Comparison of ENCODE assay signal across 8 cellular contexts in the genomic region with DNA sequence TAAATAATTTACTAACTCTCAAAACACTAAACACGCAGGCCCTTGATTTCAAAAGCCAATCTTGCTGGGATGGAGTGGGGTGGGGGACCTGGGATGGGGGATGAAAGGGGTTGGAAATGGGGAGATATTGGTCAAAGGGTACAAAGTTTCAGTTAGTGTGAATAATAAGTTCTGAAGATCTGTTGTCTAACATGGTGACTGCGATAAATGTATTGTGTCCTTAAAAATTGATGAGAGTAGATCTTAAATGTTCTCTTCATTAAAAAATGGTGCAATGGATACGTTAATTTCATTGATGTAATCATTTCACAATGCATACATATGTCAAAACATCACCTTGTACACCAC. TPM values are rescaled to one million over a fixed set of nuclear protein-coding genes. Genes with fewer than 3 reads are reported as not detected.
DNase-seq lines count a peak whose midpoint lies in the region; ATAC-seq, FAIRE-seq and TF ChIP-seq lines count a peak whose summit lies in the region.

No MANE protein-coding gene starts in this region.

- no peak overlapping the region for H2BK120ac ChIP-seq in trophoblast cell (ENCODE audit: insufficient read depth, low read length, poor library complexity)

- peak overlapping the region; percentile 92 for H3K27ac ChIP-seq in OCI-LY1 (ENCODE audit: low read depth, low read length, poor library complexity, severe bottlenecking)
- peak overlapping the region; percentile 95 for H3K27ac ChIP-seq in endodermal cell (ENCODE audit: low read depth, low read length)
- no peak overlapping the region for H3K27ac ChIP-seq in trophoblast cell (ENCODE audit: low read depth, low read length)

- peaks cover 5% of the 10 kb centered on the region for H3K4me1 Mint-ChIP-seq in endodermal cell

- H4K91ac ChIP-seq in trophoblast cell (ENCODE audit: low read depth, low read length): no peak overlapping the region

- H3K9me3 Mint-ChIP-seq in endodermal cell: peaks cover 12% of the 10 kb centered on the region

- WGBS in endodermal cell (ENCODE audit: insufficient coverage in 1 of 2, insufficient read length in 1 of 2), 2 experiments: 85% methylated on average over 3 of the region's 3 CpGs; no CpG with 5 or more reads in 1 of the 2 experiments
- no CpG with 5 or more reads among the region's 3 CpGs for WGBS in trophoblast cell (ENCODE audit: extremely low coverage, insufficient coverage, insufficient read length)

- no peaks in the 10 kb centered on the region for H3K27me3 Mint-ChIP-seq in endodermal cell (ENCODE audit: insufficient read depth)

- no peak overlapping the region for H3K18ac ChIP-seq in trophoblast cell (ENCODE audit: low read length)

- H3F3A ChIP-seq in OCI-LY1 (ENCODE audit: insufficient read depth, low read length): no peaks in the 10 kb centered on the region

- H4K12ac ChIP-seq in trophoblast cell (ENCODE audit: low read depth, low read length): no peak overlapping the region

- ATAC-seq in HG02970 (IDR thresholded peaks at IDR 0.05; ENCODE audit: low FRiP score, unreplicated experiment): no peak

- peaks cover 4% of the 10 kb centered on the region for H3K79me1 ChIP-seq in trophoblast cell (ENCODE audit: low read length)

- peak overlapping the region; percentile 99 for H3K27ac Mint-ChIP-seq in endodermal cell

- peaks cover 23% of the 10 kb centered on the region for H3K36me3 ChIP-seq in OCI-LY1 (ENCODE audit: insufficient read depth, low read length)
- H3K36me3 ChIP-seq in endodermal cell (ENCODE audit: control insufficient read depth, insufficient read depth, low read length): no peaks in the 10 kb centered on the region
- H3K36me3 ChIP-seq in trophoblast cell (ENCODE audit: control insufficient read depth in 1 of 2, insufficient read depth in 2 of 2, low read length in 2 of 2): no peaks in the 10 kb centered on the region

- H3K79me2 ChIP-seq in OCI-LY1 (ENCODE audit: insufficient read depth, low read length) (no peaks in the 10 kb centered on the region), trophoblast cell (ENCODE audit: control insufficient read depth, insufficient read depth, low read length, poor library complexity) (peaks cover 4% of the 10 kb centered on the region)

- peaks cover 8% of the 10 kb centered on the region for H3K36me3 Mint-ChIP-seq in endodermal cell (ENCODE audit: low read depth)

- H3K4ac ChIP-seq in trophoblast cell (ENCODE audit: low read depth, low read length): no peak overlapping the region

- peak overlapping the region; percentile 86 for H3K4me3 Mint-ChIP-seq in endodermal cell

- no peak overlapping the region for H2BK5ac ChIP-seq in trophoblast cell (ENCODE audit: low read depth, low read length, poor library complexity)

- H2BK12ac ChIP-seq in trophoblast cell (ENCODE audit: low read length): no peak overlapping the region

- H3K9me2 ChIP-seq in OCI-LY1 (ENCODE audit: low read depth, low read length): no peaks in the 10 kb centered on the region

- H3K9ac ChIP-seq in OCI-LY1 (ENCODE audit: low read length) (peak overlapping the region; percentile 96), endodermal cell (ENCODE audit: extremely low read depth, low read length, poor library complexity, severe bottlenecking) (peak overlapping the region; percentile 85), trophoblast cell (ENCODE audit: low read length) (no peak overlapping the region)

- DNase-seq in endodermal cell (no peak), trophoblast cell (no peak), LoVo (ENCODE audit: low spot score) (no peak), ureter (ENCODE audit: low spot score) (no peak), dedifferentiated amniotic fluid mesenchymal stem cell (ENCODE audit: extremely low spot score) (no peak)

- H3K4me2 ChIP-seq in OCI-LY1 (ENCODE audit: low read length) (peak overlapping the region; percentile 69), trophoblast cell (ENCODE audit: low read length) (peak overlapping the region; percentile 69)

- H3K4me3 ChIP-seq in OCI-LY1 (ENCODE audit: low read depth, low read length, poor library complexity, severe bottlenecking) (peak overlapping the region; percentile 81), endodermal cell (ENCODE audit: low read length) (peak overlapping the region; percentile 84), trophoblast cell (ENCODE audit: low read depth, low read length) (no peak overlapping the region)

- H3K23ac ChIP-seq in trophoblast cell (ENCODE audit: low read length): no peak overlapping the region

- H3K9me3 ChIP-seq in OCI-LY1 (ENCODE audit: low read length) (peaks cover 3% of the 10 kb centered on the region; the same call in 1 of the 2 replicates), endodermal cell (ENCODE audit: control insufficient read depth, low read length) (peaks cover 11% of the 10 kb centered on the region), trophoblast cell (ENCODE audit: insufficient read depth, low read depth, low read length) (peaks cover 3% of the 10 kb centered on the region)

- no peaks in the 10 kb centered on the region for H4K20me1 ChIP-seq in OCI-LY1 (ENCODE audit: insufficient read depth, low read length)

- no peak overlapping the region for H4K8ac ChIP-seq in trophoblast cell (ENCODE audit: low read depth, low read length)

- H3K14ac ChIP-seq in trophoblast cell (ENCODE audit: low read length): no peak overlapping the region

- peaks cover 24% of the 10 kb centered on the region for H3K4me1 ChIP-seq in OCI-LY1 (ENCODE audit: insufficient read depth, low read length, severe bottlenecking)
- no peaks in the 10 kb centered on the region for H3K4me1 ChIP-seq in endodermal cell (ENCODE audit: control insufficient read depth, insufficient read depth, low read length)
- no peaks in the 10 kb centered on the region for H3K4me1 ChIP-seq in trophoblast cell (ENCODE audit: control insufficient read depth in 1 of 2, insufficient read depth in 2 of 2, low read length in 2 of 2)

- no peak overlapping the region for H2AK5ac ChIP-seq in trophoblast cell (ENCODE audit: low read length)

- H2AFZ ChIP-seq in OCI-LY1 (ENCODE audit: low read length) (no peak overlapping the region), trophoblast cell (ENCODE audit: insufficient read depth, low read length, poor library complexity) (no peak overlapping the region)

- H3K27me3 ChIP-seq in OCI-LY1 (ENCODE audit: insufficient read depth, low read length) (no peaks in the 10 kb centered on the region), endodermal cell (ENCODE audit: control insufficient read depth, insufficient read depth, low read length, poor library complexity, severe bottlenecking) (no peaks in the 10 kb centered on the region), trophoblast cell (ENCODE audit: insufficient read depth, low read length) (no peaks in the 10 kb centered on the region)

- peak; percentile 45 for FAIRE-seq in G401.6 (lab: Jason Lieb, UNC)

- TF ChIP-seq CTCF in OCI-LY1 (IDR thresholded peaks at IDR 0.05; ENCODE audit: low read length): no peak
- no peak for TF ChIP-seq CTCF in endodermal cell (conservative IDR thresholded peaks at IDR 0.05)

RNA-seq across cellular contexts. Expression of a gene that starts 0.5 kb away (rescaled TPM):
- total RNA-seq in endodermal cell (1 to 10 TPM; 7.4 to 8.6 TPM), ureter (22.9 TPM)
- polyA plus RNA-seq in endodermal cell (2013, experiment 1 of 2): 15.8 TPM
- polyA plus RNA-seq in endodermal cell (2013, experiment 2 of 2): 16.5 TPM
- 5.2 and 5.8 TPM in 2 replicates for polyA plus RNA-seq in trophoblast cell (2013)
